22 cellular contexts compared by ENCODE assay signal in genomic region chr15:47806008-47806407, GRCh38.
DNase-seq lines count a peak whose midpoint lies in the region; TF ChIP-seq lines count a peak whose summit lies in the region.
"Had no signal": no experiment of that assay in that cellular context is flagged by ENCODE, and none has a peak within 500 bp of the region (broad histone marks: within the 10 kb centered on the region; RNA-seq: fewer than 3 reads in every experiment).

No MANE protein-coding gene starts in this region.

- H3K36me3 ChIP-seq in A673 (ENCODE audit: insufficient read depth, low read length, poor library complexity, severe bottlenecking) (no peaks in the 10 kb centered on the region), HEK293 (ENCODE audit: control insufficient read depth in 2 of 2, insufficient read depth in 1 of 2, low read length in 2 of 2) (no peaks in the 10 kb centered on the region)
- H3K36me3 ChIP-seq: BLaER1 treated with 17β-estradiol and CSF1 and Interleukin-3, amounts not matched to agents 10 nM and 100 nM had no signal

- H3K4me3 ChIP-seq in A673 (ENCODE audit: low read depth, low read length, poor library complexity, severe bottlenecking) (no peak overlapping the region), HEK293 (ENCODE audit: low read depth, low read length) (no peak overlapping the region)
- H3K4me3 ChIP-seq: BLaER1 treated with 17β-estradiol and CSF1 and Interleukin-3, amounts not matched to agents 10 nM and 100 nM had no signal

- H3K4me1 ChIP-seq in A673 (ENCODE audit: insufficient read depth, low read length, poor library complexity, severe bottlenecking) (peaks cover 13% of the 10 kb centered on the region), HEK293 (ENCODE audit: control insufficient read depth, insufficient read depth, low read length) (no peaks in the 10 kb centered on the region)

- H3K4me3 Mint-ChIP-seq in CD14-positive monocyte: no peak overlapping the region
- H3K4me3 Mint-ChIP-seq: CD8-positive, alpha-beta memory T cell; H9; T-helper 1 cell treated with Interleukin-12 subunit alpha and Interleukin-12 subunit beta and Interleukin-4 antibody, amounts not matched to agents 30 μg/mL and 1 μg/mL, for 36 hours had no signal

- H3K27me3 Mint-ChIP-seq in CD14-positive monocyte (ENCODE audit: low read depth in 3 of 3): peaks cover 0 to 4% (median 1%) of the 10 kb centered on the region in 3 donors
- H3K27me3 Mint-ChIP-seq: CD8-positive, alpha-beta memory T cell had no signal

- no peaks in the 10 kb centered on the region for H3K27me3 ChIP-seq in A673 (replicated peaks; ENCODE audit: insufficient read depth, low read depth, low read length, poor library complexity)
- H3K27me3 ChIP-seq: BLaER1 treated with 17β-estradiol and CSF1 and Interleukin-3, amounts not matched to agents 10 nM and 100 nM had no signal

- peaks cover 0 to 2% (median 0%) of the 10 kb centered on the region in 7 donors for H3K9me3 Mint-ChIP-seq in CD14-positive monocyte
- H3K9me3 Mint-ChIP-seq: CD8-positive, alpha-beta memory T cell; H9; T-helper 1 cell treated with Interleukin-12 subunit alpha and Interleukin-12 subunit beta and Interleukin-4 antibody, amounts not matched to agents 30 μg/mL and 1 μg/mL, for 36 hours had no signal

- no peak overlapping the region for H3K27ac Mint-ChIP-seq in CD14-positive monocyte
- H3K27ac Mint-ChIP-seq: CD8-positive, alpha-beta memory T cell; H9; T-helper 1 cell treated with Interleukin-12 subunit alpha and Interleukin-12 subunit beta and Interleukin-4 antibody, amounts not matched to agents 30 μg/mL and 1 μg/mL, for 36 hours had no signal

- intact Hi-C loops in A673 (cut with micrococcal nuclease; ENCODE audit: unreplicated experiment): no loop called here
- intact Hi-C loops in CD14-positive monocyte (cut with micrococcal nuclease): no loop called here

- BruUV-seq in A673 (replicated peaks; lab: Mats Ljungman, UMichigan): no TSS peak

- H3K36me3 Mint-ChIP-seq in CD14-positive monocyte: no peaks in the 10 kb centered on the region
- H3K36me3 Mint-ChIP-seq: CD8-positive, alpha-beta memory T cell had no signal

- CTCF ChIA-PET in A673 (lab: Charles Lee) (no interaction called here), HEK293 (lab: Yijun Ruan, JAX) (interaction anchor here (0.6 kb wide), 1 partner anchor 9 kb away, joined by 3 read pairs; no protein-coding TSS in a partner anchor)

- DNase-seq in A673 (ENCODE audit: low spot score) (peak; percentile 65), NCI-H524 treated with DMSO at 0.1 percent for 48 hours (lab: John Stamatoyannopoulos, UW) (peak; percentile 99), cerebellum (ENCODE audit: low spot score) (peak; percentile 35), CD14-positive monocyte (ENCODE audit: low spot score) (no peak), putamen (ENCODE audit: low spot score) (no peak), DMS79 treated with DMSO at 0.1 percent for 48 hours (lab: John Stamatoyannopoulos, UW) (no peak)
- DNase-seq in activated effector memory CD4-positive, alpha-beta T cell treated with Interleukin-2 at 50 U/mL for 16 hours: no peak
- DNase-seq: CD8-positive, alpha-beta memory T cell; DMS79; H9; IMR-90; NCI-H1092; NCI-H1436 treated with DMSO at 0.1 percent for 48 hours; NCI-H2081 treated with DMSO at 0.1 percent for 48 hours; NCI-H345; NCI-H748 treated with DMSO at 0.1 percent for 48 hours; PC-3; RPMI8226; SIG-M5 had no signal

- TF ChIP-seq CTCF in A673 (conservative IDR thresholded peaks at IDR 0.05; ENCODE audit: low read depth, low read length) (no peak), HEK293 (tag by site-specific recombination; IDR thresholded peaks at IDR 0.05) (no peak), CD14-positive monocyte (IDR thresholded peaks at IDR 0.05) (no peak)

- H3K4me1 Mint-ChIP-seq in CD14-positive monocyte: no peaks in the 10 kb centered on the region
- H3K4me1 Mint-ChIP-seq: CD8-positive, alpha-beta memory T cell had no signal

- POLR2A ChIA-PET in A673 (lab: Charles Lee; ENCODE audit: low non-redundant PET) (no interaction called here), HEK293 (lab: Yijun Ruan, JAX) (no interaction called here)

- no peak overlapping the region for H3K27ac ChIP-seq in A673 (ENCODE audit: low read depth, low read length, poor library complexity, severe bottlenecking)
- no peak overlapping the region for H3K27ac ChIP-seq in HEK293 (ENCODE audit: extremely low read depth, low read depth, low read length)
- H3K27ac ChIP-seq: BLaER1 treated with 17β-estradiol and CSF1 and Interleukin-3, amounts not matched to agents 10 nM and 100 nM had no signal

- H3K9me3 ChIP-seq in A673 (ENCODE audit: low read depth, low read length, poor library complexity, severe bottlenecking) (no peaks in the 10 kb centered on the region), HEK293 (ENCODE audit: control insufficient read depth, insufficient read depth, low read depth, low read length) (no peaks in the 10 kb centered on the region)
- H3K9me3 ChIP-seq: BLaER1 treated with 17β-estradiol and CSF1 and Interleukin-3, amounts not matched to agents 10 nM and 100 nM had no signal

TF ChIP-seq in HEK293, 187 proteins besides CTCF, POLR2A, EP300 and RAD21:
- TF ChIP-seq ZNF501 (tag by site-specific recombination; IDR thresholded peaks at IDR 0.05): no peak
- peak; percentile 64; the same call in 1 of the 2 replicates for TF ChIP-seq OSR2 (tag by site-specific recombination; IDR thresholded peaks at IDR 0.05)
- TF ChIP-seq RBAK (tag by site-specific recombination; IDR thresholded peaks at IDR 0.05): no peak
- TF ChIP-seq ZNF324 (tag by site-specific recombination; IDR thresholded peaks at IDR 0.05): no peak
- TF ChIP-seq TRIM28 (IDR thresholded peaks at IDR 0.05; ENCODE audit: borderline replicate concordance, low read length): no peak

Comparison
In these comparisons a context has a peak if more than half of its experiments do, and no peak if none do; other contexts are left out.
1. DNase-seq: peak in A673 (single experiment), NCI-H524 treated with DMSO at 0.1 percent for 48 hours (single experiment) and cerebellum (single experiment); none in CD14-positive monocyte (single experiment), putamen (single experiment), activated effector memory CD4-positive, alpha-beta T cell treated with Interleukin-2 at 50 U/mL for 16 hours (single experiment) and DMS79 treated with DMSO at 0.1 percent for 48 hours (single experiment).